ENCODE assay signal across 7 cellular contexts in genomic region chr1:116619106-116619505, GRCh38. TPM values are rescaled to one million over a fixed set of nuclear protein-coding genes. Genes with fewer than 3 reads are reported as not detected.
A peak's percentile ranks its signal among the peaks of the same experiment; 100 is the strongest.
DNase-seq lines count a peak whose midpoint lies in the region; ATAC-seq and TF ChIP-seq lines count a peak whose summit lies in the region.
"Not testable (repeated sequence)": the region's sequence is repeated elsewhere in the genome, so short reads cannot be mapped to it uniquely, and the experiment has no call there.

No MANE protein-coding gene starts in this region.

- peak overlapping the region; percentile 88; the same call in 1 of the 2 replicates for H3K27ac Mint-ChIP-seq in WTC11

- peaks cover 26% of the 10 kb centered on the region for H3K4me1 ChIP-seq in left ventricle myocardium inferior
- H3K4me1 ChIP-seq in right lobe of liver: peaks cover 0 to 12% (median 0%) of the 10 kb centered on the region in 4 donors

- peaks cover 60% of the 10 kb centered on the region for H3K4me1 Mint-ChIP-seq in WTC11

- not testable (repeated sequence) for H3K9me3 ChIP-seq in left ventricle myocardium inferior (replicated peaks); right lobe of liver

- ATAC-seq in WTC11, right lobe of liver: not testable (repeated sequence)

- H3K36me3 Mint-ChIP-seq in WTC11: peaks cover 28% of the 10 kb centered on the region

- intact Hi-C loops in left ventricle myocardium inferior (cut with micrococcal nuclease); right lobe of liver (cut with DNase I): not testable (repeated sequence)

- 7% methylated on average over 3 of the region's 4 CpGs for WGBS in right lobe of liver (ENCODE audit: insufficient coverage, low coverage, low lambda C conversion rate, missing lambda C conversion rate)

- CTCF ChIA-PET in WTC11 (lab: Charles Lee): not testable (repeated sequence)

- H3K27ac ChIP-seq in left ventricle myocardium inferior (replicated peaks); right lobe of liver: not testable (repeated sequence)

- peak; percentile 48 for DNase-seq in DMS79 (lab: John Stamatoyannopoulos, UW)
- DNase-seq in NCI-H146 (lab: John Stamatoyannopoulos, UW): peak; percentile 5
- peak; percentile 18 for DNase-seq in NCI-H69 (lab: John Stamatoyannopoulos, UW)
- DNase-seq in WTC11 (ENCODE audit: low spot score): not testable (repeated sequence)
- DNase-seq in left ventricle myocardium inferior: peak; percentile 24
- peak; percentile 54 to 86 (median 66) for DNase-seq in right lobe of liver
- peak; percentile 17 for DNase-seq in renal cortical epithelial cell (ENCODE audit: low read depth)

- H3K9me3 Mint-ChIP-seq in WTC11: peaks cover 19% of the 10 kb centered on the region

- POLR2A ChIA-PET in WTC11 (lab: Charles Lee): not testable (repeated sequence)

- not testable (repeated sequence) for H3K27me3 ChIP-seq in left ventricle myocardium inferior (ENCODE audit: low read depth); right lobe of liver

- not testable (repeated sequence) for TF ChIP-seq CTCF in WTC11 (IDR thresholded peaks at IDR 0.05); left ventricle myocardium inferior (IDR thresholded peaks at IDR 0.05; ENCODE audit: borderline replicate concordance); right lobe of liver (IDR thresholded peaks at IDR 0.05)

- not testable (repeated sequence) for TF ChIP-seq POLR2A in right lobe of liver (IDR thresholded peaks at IDR 0.05)

- not testable (repeated sequence) for H3K36me3 ChIP-seq in left ventricle myocardium inferior, right lobe of liver

- H3K4me3 ChIP-seq in left ventricle myocardium inferior, right lobe of liver: not testable (repeated sequence)

- H3K27me3 Mint-ChIP-seq in WTC11 (ENCODE audit: low read depth): not testable (repeated sequence)

- not testable (repeated sequence) for H3K4me3 Mint-ChIP-seq in WTC11

RNA-seq across cellular contexts. Expression of gene CD58, which starts 48.3 kb away (rescaled TPM):
- 3.6 to 5.3 TPM (median 4.1 TPM) in 3 replicates for total RNA-seq in WTC11 (2021)
- 32.2 TPM for total RNA-seq in left ventricle myocardium inferior
- total RNA-seq in right lobe of liver: 10 to 100 TPM in 2 of 6 experiments, 1 to 10 TPM in 4; 3.5 to 13.8 (median 7.5) TPM
- 45.4 and 62.3 TPM in 2 replicates for total RNA-seq in renal cortical epithelial cell

RNA-seq across cellular contexts. Expression of gene IGSF3, which starts 48.4 kb away (rescaled TPM):
- total RNA-seq in WTC11 (2021) (31.7 to 32.4 TPM (median 32.1 TPM) in 3 replicates), left ventricle myocardium inferior (19.9 TPM), right lobe of liver (1 to 10 TPM in 4 of 6 experiments, under 1 TPM in 2; 0.42 to 4.9 (median 1.8) TPM), renal cortical epithelial cell (47.9 and 84.4 TPM in 2 replicates)
